ENCODE assay signal across 8 cellular contexts in genomic region chrX:46913710-46914109, GRCh38. TPM values are rescaled to one million over a fixed set of nuclear protein-coding genes. Genes with fewer than 3 reads are reported as not detected.
DNase-seq lines count a peak whose midpoint lies in the region; ATAC-seq and TF ChIP-seq lines count a peak whose summit lies in the region.

No MANE protein-coding gene starts in this region.

- no peak overlapping the region for H2AFZ ChIP-seq in neural progenitor cell (replicated peaks)

- H3K4me3 ChIP-seq in esophagus muscularis mucosa (peak overlapping the region; percentile 71 to 76 (median 71)), neural progenitor cell (peak overlapping the region; percentile 66)

- peaks cover 5% of the 10 kb centered on the region for H3K27me3 Mint-ChIP-seq in neural progenitor cell (ENCODE audit: insufficient read depth, low read depth)

- H3K27ac ChIP-seq in esophagus muscularis mucosa (replicated peaks in 1 of 4): no peak overlapping the region
- no peak overlapping the region for H3K27ac ChIP-seq in neural progenitor cell

- WGBS in esophagus muscularis mucosa: 35% methylated on average over 12 of the region's 14 CpGs

- H3K9me3 ChIP-seq in esophagus muscularis mucosa: peaks cover 0 to 8% (median 0%) of the 10 kb centered on the region in 4 donors
- no peaks in the 10 kb centered on the region for H3K9me3 ChIP-seq in neural progenitor cell (ENCODE audit: low read depth)

- intact Hi-C loops in esophagus muscularis mucosa (cut with DNase I) (loop anchor here (5.0 kb wide), 1 partner anchor 64 kb away; no protein-coding TSS in a partner anchor), posterior vena cava (cut with DNase I) (no loop called here)

- peaks cover 6% of the 10 kb centered on the region for H3F3A ChIP-seq in neural progenitor cell (ENCODE audit: low read depth)

- H3K27me3 ChIP-seq in esophagus muscularis mucosa (no peaks in the 10 kb centered on the region), neural progenitor cell (no peaks in the 10 kb centered on the region)

- no peak overlapping the region for H3K9ac ChIP-seq in neural progenitor cell

- peaks cover 16% of the 10 kb centered on the region for H3K9me3 Mint-ChIP-seq in neural progenitor cell

- no peak for TF ChIP-seq EP300 in esophagus muscularis mucosa (IDR thresholded peaks at IDR 0.05)

- peak overlapping the region; percentile 93 for H3K4me3 Mint-ChIP-seq in neural progenitor cell

- peaks cover 31% of the 10 kb centered on the region for H4K20me1 ChIP-seq in neural progenitor cell (ENCODE audit: low read depth)

- no peak for ATAC-seq in HG03442 (IDR thresholded peaks at IDR 0.05; ENCODE audit: unreplicated experiment)

- peak overlapping the region; percentile 85 for H3K27ac Mint-ChIP-seq in neural progenitor cell

- H3K36me3 ChIP-seq in esophagus muscularis mucosa (no peaks in the 10 kb centered on the region), neural progenitor cell (no peaks in the 10 kb centered on the region)

- peak overlapping the region; percentile 81 for H3K4me2 ChIP-seq in neural progenitor cell

- TF ChIP-seq CTCF in esophagus muscularis mucosa (IDR thresholded peaks at IDR 0.05): no peak
- TF ChIP-seq CTCF in neural progenitor cell (IDR thresholded peaks at IDR 0.05): no peak
- no peak for TF ChIP-seq CTCF in GM13977 (IDR thresholded peaks at IDR 0.05; ENCODE audit: extremely low read depth, insufficient read depth, missing control alignments)

- TF ChIP-seq POLR2A in esophagus muscularis mucosa (IDR thresholded peaks at IDR 0.05; ENCODE audit: low read depth): no peak

- DNase-seq in NCI-H2107 treated with DMSO at 0.1 percent for 48 hours (lab: John Stamatoyannopoulos, UW; ENCODE audit: unreplicated experiment) (peak; percentile 7), NCI-H2107 (lab: John Stamatoyannopoulos, UW) (no peak), RPMI8226 (peak; percentile 25), esophagus muscularis mucosa (ENCODE audit: extremely low spot score) (no peak), neural progenitor cell (ENCODE audit: low spot score) (peak; percentile 20), posterior vena cava (ENCODE audit: low spot score) (no peak), GM13977 (ENCODE audit: low spot score) (no peak)

- peaks cover 3% of the 10 kb centered on the region for H3K4me1 Mint-ChIP-seq in neural progenitor cell

- peaks cover 7 to 11% (median 9%) of the 10 kb centered on the region in 4 donors for H3K4me1 ChIP-seq in esophagus muscularis mucosa
- no peaks in the 10 kb centered on the region for H3K4me1 ChIP-seq in neural progenitor cell

- peaks cover 1% of the 10 kb centered on the region for H3K36me3 Mint-ChIP-seq in neural progenitor cell

- H3K79me2 ChIP-seq in neural progenitor cell (ENCODE audit: low read depth): peaks cover 59% of the 10 kb centered on the region

- in situ Hi-C loops in GM13977 (cut with MboI; ENCODE audit: low pct_unique_long_range_greater_than_20kb, low sequenced_read_pairs, unreplicated experiment): no loop called here

RNA-seq across cellular contexts. Expression of gene JADE3, which starts 1.5 kb away (rescaled TPM):
- total RNA-seq in esophagus muscularis mucosa (1 to 10 TPM; 7.8 to 9.6 (median 8.5) TPM), neural progenitor cell (ENCODE audit: low replicate concordance) (22.0 and 28.1 TPM in 2 replicates), posterior vena cava (1 to 10 TPM; 3.1 to 6.6 TPM)

Comparison
In these comparisons a context has a peak if more than half of its experiments do, and no peak if none do; other contexts are left out.
1. DNase-seq: peak in NCI-H2107 treated with DMSO at 0.1 percent for 48 hours (single experiment), RPMI8226 (single experiment) and neural progenitor cell (single experiment); none in NCI-H2107 (single experiment), esophagus muscularis mucosa (single experiment), posterior vena cava (single experiment) and GM13977 (single experiment).